Comparison of ENCODE assay signal across 1 cellular context in genomic region chr20:58340853-58341252, GRCh38.
TF ChIP-seq lines count a peak whose summit lies in the region.

No MANE protein-coding gene starts in this region.

TF ChIP-seq in endothelial cell of umbilical vein, 7 proteins besides CTCF, POLR2A, EP300 and RAD21:
- TF ChIP-seq FOS (IDR thresholded peaks at IDR 0.05; ENCODE audit: borderline replicate concordance, insufficient read depth, low read length), result peak; percentile 14
- no peak for TF ChIP-seq JUN (IDR thresholded peaks at IDR 0.05; ENCODE audit: borderline replicate concordance, insufficient read depth, insufficient read length, low read depth)
- TF ChIP-seq MYC (IDR thresholded peaks at IDR 0.05; ENCODE audit: low read depth, low read length), result no peak
- TF ChIP-seq POLR2AphosphoS5 (IDR thresholded peaks at IDR 0.05; ENCODE audit: insufficient read depth, low read depth, low read length), result no peak
- no peak for TF ChIP-seq EZH2 (IDR thresholded peaks at IDR 0.05; ENCODE audit: borderline replicate concordance, low read depth, low read length, severe bottlenecking)
- TF ChIP-seq, protein P1, sequence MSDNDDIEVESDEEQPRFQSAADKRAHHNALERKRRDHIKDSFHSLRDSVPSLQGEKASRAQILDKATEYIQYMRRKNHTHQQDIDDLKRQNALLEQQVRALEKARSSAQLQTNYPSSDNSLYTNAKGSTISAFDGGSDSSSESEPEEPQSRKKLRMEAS (IDR thresholded peaks at IDR 0.05; ENCODE audit: insufficient read depth, insufficient read length), result no peak
- no peak for TF ChIP-seq GATA2 (IDR thresholded peaks at IDR 0.05; ENCODE audit: insufficient read depth, insufficient read length, low read depth, low read length)
